ENCODE assay signal across 20 cellular contexts in the genomic region with DNA sequence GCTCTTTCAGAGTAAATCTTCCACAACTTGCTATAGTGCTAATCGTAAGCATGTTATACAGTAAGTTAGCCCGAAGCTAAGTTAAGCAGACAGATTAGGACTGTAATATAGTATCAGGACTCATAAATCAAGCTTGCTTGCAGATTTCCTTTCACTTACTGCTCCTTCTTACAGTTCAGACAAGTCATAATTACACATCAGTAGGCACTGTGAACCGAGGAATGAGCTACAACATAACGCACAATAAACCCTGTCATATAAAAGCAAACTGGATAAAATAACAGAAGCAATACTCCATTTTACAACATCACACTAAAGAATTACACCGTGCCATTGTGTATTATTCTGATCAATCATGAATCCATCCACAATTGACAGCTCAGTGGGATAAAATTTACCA.
DNase-seq lines count a peak whose midpoint lies in the region; ATAC-seq and TF ChIP-seq lines count a peak whose summit lies in the region.
"Had no signal": no experiment of that assay in that cellular context is flagged by ENCODE, and none has a peak within 500 bp of the region (broad histone marks: within the 10 kb centered on the region; RNA-seq: fewer than 3 reads in every experiment).

No MANE protein-coding gene starts in this region.

- H3K9me2 ChIP-seq in PC-9 (ENCODE audit: insufficient read depth): no peaks in the 10 kb centered on the region

- no peak overlapping the region for H3K4me2 ChIP-seq in PC-9
- H3K4me2 ChIP-seq: A549; BLaER1 treated with 17β-estradiol and CSF1 and Interleukin-3, amounts not matched to agents 10 nM and 100 nM; GM23338 had no signal

- H3K36me3 ChIP-seq in A673 (ENCODE audit: insufficient read depth, low read length, poor library complexity, severe bottlenecking) (no peaks in the 10 kb centered on the region), PC-9 (ENCODE audit: low read depth) (no peaks in the 10 kb centered on the region), lower lobe of right lung (no peaks in the 10 kb centered on the region)
- H3K36me3 ChIP-seq: BLaER1 treated with 17β-estradiol and CSF1 and Interleukin-3, amounts not matched to agents 10 nM and 100 nM had no signal

- BruUV-seq in A673 (replicated peaks; lab: Mats Ljungman, UMichigan): no TSS peak
- no TSS peak for BruUV-seq in PC-9 (replicated peaks; lab: Mats Ljungman, UMichigan)

- TF ChIP-seq CTCF in A673 (conservative IDR thresholded peaks at IDR 0.05; ENCODE audit: low read depth, low read length) (no peak), PC-9 (conservative IDR thresholded peaks at IDR 0.05) (no peak), fibroblast of villous mesenchyme (IDR thresholded peaks at IDR 0.05; ENCODE audit: insufficient read depth, low read depth, low read length) (no peak), lower lobe of right lung (IDR thresholded peaks at IDR 0.05) (no peak)

- no peaks in the 10 kb centered on the region for H4K20me1 ChIP-seq in PC-9 (ENCODE audit: insufficient read depth)
- H4K20me1 ChIP-seq: BLaER1 treated with 17β-estradiol and CSF1 and Interleukin-3, amounts not matched to agents 10 nM and 100 nM had no signal

- H3F3A ChIP-seq in PC-9 (ENCODE audit: insufficient read depth, low read depth): no peaks in the 10 kb centered on the region

- H3K27me3 ChIP-seq in A673 (replicated peaks; ENCODE audit: insufficient read depth, low read depth, low read length, poor library complexity) (no peaks in the 10 kb centered on the region), PC-9 (ENCODE audit: insufficient read depth, low read depth) (no peaks in the 10 kb centered on the region), lower lobe of right lung (ENCODE audit: low read depth) (no peaks in the 10 kb centered on the region)
- H3K27me3 ChIP-seq: BLaER1 treated with 17β-estradiol and CSF1 and Interleukin-3, amounts not matched to agents 10 nM and 100 nM had no signal

- no peak overlapping the region for H3K4me3 ChIP-seq in A673 (ENCODE audit: low read depth, low read length, poor library complexity, severe bottlenecking)
- no peak overlapping the region for H3K4me3 ChIP-seq in PC-9
- H3K4me3 ChIP-seq in fibroblast of villous mesenchyme (ENCODE audit: low read depth, low read length): no peak overlapping the region
- H3K4me3 ChIP-seq in lower lobe of right lung: no peak overlapping the region
- H3K4me3 ChIP-seq: A549; BLaER1 treated with 17β-estradiol and CSF1 and Interleukin-3, amounts not matched to agents 10 nM and 100 nM; GM23338 had no signal

- POLR2A ChIA-PET in A673 (lab: Charles Lee; ENCODE audit: low non-redundant PET): interaction anchor here (0.5 kb wide), 1 partner anchor 28 kb away, joined by 7 read pairs; no protein-coding TSS in a partner anchor
- POLR2A ChIA-PET in PC-9 (lab: Charles Lee; ENCODE audit: unreplicated experiment): no interaction called here

- no peaks in the 10 kb centered on the region for H3K79me2 ChIP-seq in PC-9 (ENCODE audit: low read depth)

- no peak overlapping the region for H3K27ac ChIP-seq in A673 (ENCODE audit: low read depth, low read length, poor library complexity, severe bottlenecking)
- no peak overlapping the region for H3K27ac ChIP-seq in PC-9
- H3K27ac ChIP-seq in lower lobe of right lung: no peak overlapping the region
- H3K27ac ChIP-seq: A549; BLaER1 treated with 17β-estradiol and CSF1 and Interleukin-3, amounts not matched to agents 10 nM and 100 nM; HL-60 had no signal

- intact Hi-C loops in A673 (cut with micrococcal nuclease; ENCODE audit: unreplicated experiment): no loop called here
- intact Hi-C loops in PC-9 (cut with micrococcal nuclease; ENCODE audit: unreplicated experiment): no loop called here
- intact Hi-C loops in lower lobe of right lung (cut with DNase I): no loop called here

- ATAC-seq in lower lobe of right lung (no peak), HG03460 (IDR thresholded peaks at IDR 0.05; ENCODE audit: unreplicated experiment) (no peak), HG03175 (IDR thresholded peaks at IDR 0.05; ENCODE audit: unreplicated experiment) (no peak), left lobe of liver (no peak)
- ATAC-seq: A549, GM23338, HCT116, T-cell had no signal

- H3K9me3 ChIP-seq in A673 (ENCODE audit: low read depth, low read length, poor library complexity, severe bottlenecking) (no peaks in the 10 kb centered on the region), PC-9 (ENCODE audit: insufficient read depth, low read depth) (no peaks in the 10 kb centered on the region), lower lobe of right lung (no peaks in the 10 kb centered on the region)
- H3K9me3 ChIP-seq: A549; BLaER1 treated with 17β-estradiol and CSF1 and Interleukin-3, amounts not matched to agents 10 nM and 100 nM had no signal

- H2AFZ ChIP-seq in PC-9: 0 out of 2 replicates have a peak overlapping the region, but pooled peaks have one; percentile 65
- H2AFZ ChIP-seq: GM23338 had no signal

- H3K4me1 ChIP-seq in A673 (ENCODE audit: insufficient read depth, low read length, poor library complexity, severe bottlenecking): peaks cover 15% of the 10 kb centered on the region
- no peaks in the 10 kb centered on the region for H3K4me1 ChIP-seq in PC-9 (replicated peaks; ENCODE audit: insufficient read depth)
- H3K4me1 ChIP-seq in lower lobe of right lung: no peaks in the 10 kb centered on the region
- H3K4me1 ChIP-seq: A549; BLaER1 treated with 17β-estradiol and CSF1 and Interleukin-3, amounts not matched to agents 10 nM and 100 nM had no signal

- CTCF ChIA-PET in A673 (lab: Charles Lee): no interaction called here
- CTCF ChIA-PET in PC-9 (lab: Charles Lee): no interaction called here

- DNase-seq in A673 (ENCODE audit: low spot score): peak; percentile 21
- peak; percentile 63 for DNase-seq in NCI-H1417 treated with DMSO at 0.1 percent for 48 hours (lab: John Stamatoyannopoulos, UW)
- no peak for DNase-seq in PC-9
- DNase-seq in fibroblast of villous mesenchyme (ENCODE audit: low read depth): peak; percentile 30
- no peak for DNase-seq in lower lobe of right lung
- DNase-seq in left lobe of liver (ENCODE audit: low spot score): no peak
- DNase-seq: CD8-positive, alpha-beta memory T cell; NCI-H187; NCI-H345; NCI-H524 treated with DMSO at 0.1 percent for 48 hours; NK-92 treated with Interleukin-12 subunit alpha and Interleukin-12 subunit beta, amount 100 ng/mL, for 24 hours; Right ventricle myocardium superior; T-cell had no signal

Comparison
In these comparisons a context has a peak if more than half of its experiments do, and no peak if none do; other contexts are left out.
1. DNase-seq: peak in A673 (single experiment), NCI-H1417 treated with DMSO at 0.1 percent for 48 hours (single experiment) and fibroblast of villous mesenchyme (single experiment); none in PC-9 (0 of 2), lower lobe of right lung (single experiment) and left lobe of liver (single experiment).